ENCODE assay signal across 8 cellular contexts in the genomic region with DNA sequence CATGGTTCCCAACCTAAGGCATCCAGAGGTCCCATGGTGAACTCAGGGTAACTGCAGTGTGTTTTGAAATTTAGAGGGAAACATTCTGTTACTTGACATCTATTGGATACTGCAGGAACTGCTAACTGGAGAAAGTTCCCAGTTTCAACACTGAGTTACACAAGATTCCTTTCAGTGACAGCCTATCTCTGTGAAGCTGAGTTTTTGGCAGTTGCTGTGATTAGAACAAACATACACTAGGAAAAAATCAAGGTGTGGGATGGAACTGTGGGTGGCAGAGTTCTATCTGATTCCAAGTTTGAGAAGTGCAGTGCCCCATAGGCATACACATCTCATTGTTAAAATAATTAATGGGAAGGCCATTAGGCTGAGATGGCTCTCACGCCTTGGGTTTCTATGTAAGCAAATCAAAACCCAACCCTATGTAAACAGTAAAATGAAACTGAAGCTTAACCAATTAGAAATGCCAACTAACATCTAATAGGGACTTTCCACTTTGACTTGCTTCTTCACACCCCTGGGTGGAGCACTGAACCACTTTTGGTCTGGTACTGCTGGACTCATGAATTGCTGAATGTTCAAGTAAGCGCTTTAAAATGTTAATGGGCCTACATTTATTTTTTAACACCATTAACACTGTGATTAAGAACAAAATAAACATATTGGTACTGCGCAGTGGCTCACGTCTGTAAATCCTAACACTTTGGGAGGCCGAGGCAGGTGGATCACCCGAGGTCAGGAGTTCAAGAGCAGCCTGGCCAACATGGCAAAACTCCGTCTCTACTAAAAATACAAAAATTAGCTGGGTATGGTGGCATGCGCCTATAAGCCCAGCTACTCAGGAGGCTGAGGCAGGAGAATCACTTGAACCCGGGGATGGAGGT. TPM values are rescaled to one million over a fixed set of nuclear protein-coding genes. Genes with fewer than 3 reads are reported as not detected.
DNase-seq lines count a peak whose midpoint lies in the region; ATAC-seq, FAIRE-seq and TF ChIP-seq lines count a peak whose summit lies in the region.

No MANE protein-coding gene starts in this region.

- H3K27me3 Mint-ChIP-seq in HFFc6 (ENCODE audit: insufficient read depth), result no peaks in the 10 kb centered on the region
- H3K27me3 Mint-ChIP-seq in effector memory CD8-positive, alpha-beta T cell, result no peaks in the 10 kb centered on the region

- no peaks in the 10 kb centered on the region for H3K4me1 Mint-ChIP-seq in HFFc6 (ENCODE audit: low read depth)
- H3K4me1 Mint-ChIP-seq in effector memory CD8-positive, alpha-beta T cell (ENCODE audit: low read depth in 2 of 2), result peaks cover 11 to 23% of the 10 kb centered on the region in 2 donors

- H3K4me3 Mint-ChIP-seq in HFFc6, result no peak overlapping the region
- H3K4me3 Mint-ChIP-seq in effector memory CD8-positive, alpha-beta T cell, result peak overlapping the region; percentile 34 to 58

- H3K9me3 ChIP-seq in pancreas (no peaks in the 10 kb centered on the region), HAP-1 (no peaks in the 10 kb centered on the region)

- H3K36me3 ChIP-seq in pancreas (no peaks in the 10 kb centered on the region), HAP-1 (replicated peaks) (no peaks in the 10 kb centered on the region)

- peaks cover 0 to 10% (median 4%) of the 10 kb centered on the region in 3 donors for H3K4me1 ChIP-seq in pancreas
- no peaks in the 10 kb centered on the region for H3K4me1 ChIP-seq in HAP-1

- 57 to 68% methylated on average over 9 of the region's 9 CpGs for WGBS in pancreas, 2 donors

- FAIRE-seq in pancreas (lab: Jason Lieb, UNC), result no peak
- FAIRE-seq in RCC 7860 (lab: Jason Lieb, UNC), result no peak

- no peak for DNase-seq in activated CD4-positive, CD25-positive, alpha-beta regulatory T cell treated with anti-CD3 and anti-CD28 coated beads, Interleukin-2, amount 50 U/mL, for 72 hours
- DNase-seq in HFFc6, result no peak
- DNase-seq in NCI-H1417 treated with DMSO at 0.1 percent for 48 hours (lab: John Stamatoyannopoulos, UW), result peak; percentile 85
- DNase-seq in effector memory CD8-positive, alpha-beta T cell, result peak; percentile 20 to 41 (median 25)
- DNase-seq in pancreas, result peak in 3 of 6 donors; percentile 32 to 41 (median 37)
- DNase-seq in HAP-1 (ENCODE audit: low spot score in 2 of 2), result no peak
- no peak for DNase-seq in RCC 7860 (ENCODE audit: low spot score)

- intact Hi-C loops in pancreas (cut with DNase I), result no loop called here

- in situ Hi-C loops in HAP-1 (cut with MboI; ENCODE audit: low sequenced_read_pairs), result no loop called here

- peak; percentile 84 to 95 for ATAC-seq in activated CD4-positive, CD25-positive, alpha-beta regulatory T cell treated with anti-CD3 and anti-CD28 coated beads, Interleukin-2, amount 50 U/mL, for 24 hours
- ATAC-seq in effector memory CD8-positive, alpha-beta T cell (replicated peaks), result peak; percentile 99
- peak; percentile 62 to 94 (median 84) for ATAC-seq in pancreas

- H3K27me3 ChIP-seq in pancreas (no peaks in the 10 kb centered on the region), HAP-1 (ENCODE audit: low read depth) (no peaks in the 10 kb centered on the region)

- H3K4me3 ChIP-seq in pancreas, result no peak overlapping the region
- no peak overlapping the region for H3K4me3 ChIP-seq in HAP-1

- H3K27ac ChIP-seq in pancreas, result peak overlapping the region in 2 of 4 donors; percentile 59 to 67

- H3K9me3 Mint-ChIP-seq in HFFc6, result no peaks in the 10 kb centered on the region
- H3K9me3 Mint-ChIP-seq in effector memory CD8-positive, alpha-beta T cell, result no peaks in the 10 kb centered on the region

- H3K27ac Mint-ChIP-seq in HFFc6, result no peak overlapping the region
- peak overlapping the region; percentile 81 to 93 for H3K27ac Mint-ChIP-seq in effector memory CD8-positive, alpha-beta T cell

- H3K36me3 Mint-ChIP-seq in HFFc6 (ENCODE audit: low read depth), result peaks cover 3% of the 10 kb centered on the region; the same call in 1 of the 2 replicates
- H3K36me3 Mint-ChIP-seq in effector memory CD8-positive, alpha-beta T cell (ENCODE audit: insufficient read depth), result no peaks in the 10 kb centered on the region

- TF ChIP-seq CTCF in HFFc6 (IDR thresholded peaks at IDR 0.05) (0 out of 2 replicates have a peak, but pooled peaks have one; percentile 2), pancreas (IDR thresholded peaks at IDR 0.05) (no peak)

RNA-seq across cellular contexts. Expression of gene TBC1D7, which starts 55.2 kb away (rescaled TPM):
- 10 to 100 TPM; 11.5 to 15.1 (median 14.6) TPM for total RNA-seq in HFFc6 (2021; fragmentation: NEBNext Ultra II Directional; extraction: Animal tissue kit (Norgen Biotek cat#: 25700))
- 1 to 10 TPM; 3.3 to 8.4 (median 6.5) TPM for total RNA-seq in pancreas
- 1 to 10 TPM; 6.4 to 7.8 TPM for polyA plus RNA-seq in pancreas

Comparison
In these comparisons a context has a peak if more than half of its experiments do, and no peak if none do; other contexts are left out.
1. DNase-seq: peak in NCI-H1417 treated with DMSO at 0.1 percent for 48 hours (single experiment) and effector memory CD8-positive, alpha-beta T cell (3 of 3); none in activated CD4-positive, CD25-positive, alpha-beta regulatory T cell treated with anti-CD3 and anti-CD28 coated beads, Interleukin-2, amount 50 U/mL, for 72 hours (single experiment), HFFc6 (single experiment), HAP-1 (0 of 2) and RCC 7860 (single experiment).
2. Peak in every context shown above with its lines, with median percentiles within 50 percentile points of each other: ATAC-seq.